Comparison of ENCODE assay signal across 8 cellular contexts in genomic region chr6:145815351-145815772, GRCh38. TPM values are rescaled to one million over a fixed set of nuclear protein-coding genes. Genes with fewer than 3 reads are reported as not detected.
DNase-seq lines count a peak whose midpoint lies in the region; ATAC-seq and TF ChIP-seq lines count a peak whose summit lies in the region.

No MANE protein-coding gene starts in this region.

- peak; percentile 7 for ATAC-seq in GM21447 (IDR thresholded peaks at IDR 0.05; ENCODE audit: unreplicated experiment)
- no peak for ATAC-seq in activated naive CD8-positive, alpha-beta T cell treated with anti-CD3 and anti-CD28 coated beads, Interleukin-2, amount 50 U/mL, for 24 hours
- ATAC-seq in right cardiac atrium = peak; percentile 15 to 43

- H3K36me3 Mint-ChIP-seq in activated naive CD8-positive, alpha-beta T cell treated with anti-CD3 and anti-CD28 coated beads, Interleukin-2, amount 50 U/mL, for 24 hours (ENCODE audit: low read depth) = peaks cover 10% of the 10 kb centered on the region

- no peak for TF ChIP-seq EP300 in sigmoid colon (IDR thresholded peaks at IDR 0.05)

- H3K36me3 ChIP-seq in sigmoid colon = no peaks in the 10 kb centered on the region

- no peak for TF ChIP-seq CTCF in sigmoid colon (IDR thresholded peaks at IDR 0.05)

- H3K27ac Mint-ChIP-seq in activated naive CD8-positive, alpha-beta T cell treated with anti-CD3 and anti-CD28 coated beads, Interleukin-2, amount 50 U/mL, for 24 hours = peak overlapping the region; percentile 92

- intact Hi-C loops in right cardiac atrium (cut with DNase I) (loop anchor here in 1 of 4 donors (10.0 kb wide), 1 partner anchor 69 kb away; no protein-coding TSS in a partner anchor), sigmoid colon (cut with DNase I) (no loop called here)

- no peaks in the 10 kb centered on the region for H3K9me3 Mint-ChIP-seq in activated naive CD8-positive, alpha-beta T cell treated with anti-CD3 and anti-CD28 coated beads, Interleukin-2, amount 50 U/mL, for 24 hours

- WGBS in right cardiac atrium = 2% methylated on average over 19 of the region's 19 CpGs
- 1 to 2% methylated on average over 19 of the region's 19 CpGs for WGBS in sigmoid colon, 2 donors

- H3K9me3 ChIP-seq in right cardiac atrium (ENCODE audit: control insufficient read depth, low read length) = no peaks in the 10 kb centered on the region
- H3K9me3 ChIP-seq in sigmoid colon = no peaks in the 10 kb centered on the region

- H3K4me1 Mint-ChIP-seq in activated naive CD8-positive, alpha-beta T cell treated with anti-CD3 and anti-CD28 coated beads, Interleukin-2, amount 50 U/mL, for 24 hours = peaks cover 59% of the 10 kb centered on the region

- H3K27me3 Mint-ChIP-seq in activated naive CD8-positive, alpha-beta T cell treated with anti-CD3 and anti-CD28 coated beads, Interleukin-2, amount 50 U/mL, for 24 hours = no peaks in the 10 kb centered on the region

- H3K4me3 Mint-ChIP-seq in activated naive CD8-positive, alpha-beta T cell treated with anti-CD3 and anti-CD28 coated beads, Interleukin-2, amount 50 U/mL, for 24 hours = peak overlapping the region; percentile 91

- H3K27ac ChIP-seq in right cardiac atrium (ENCODE audit: low read length) (peak overlapping the region; percentile 94), sigmoid colon (peak overlapping the region; percentile 89 to 98 (median 96))

- DNase-seq in ELR (ENCODE audit: low read depth) (peak; percentile 52), right cardiac atrium (peak; percentile 38 to 69 (median 59)), sigmoid colon (peak; percentile 71), MV-4-11 (lab: John Stamatoyannopoulos, UW) (no peak), ecto neural progenitor cell (ENCODE audit: low spot score) (no peak)
- DNase-seq in Jurkat, Clone E6-1 (ENCODE audit: low read depth, low spot score) = no peak
- no peak for DNase-seq in activated naive CD8-positive, alpha-beta T cell treated with anti-CD3 and anti-CD28 coated beads, Interleukin-2, amount 50 U/mL, for 24 hours

- TF ChIP-seq POLR2A in sigmoid colon (IDR thresholded peaks at IDR 0.05) = no peak

- H3K4me1 ChIP-seq in right cardiac atrium (ENCODE audit: control insufficient read depth, insufficient read depth, low read length) (no peaks in the 10 kb centered on the region), sigmoid colon (peaks cover 0 to 43% (median 32%) of the 10 kb centered on the region in 4 donors)

- H3K4me3 ChIP-seq in Jurkat, Clone E6-1 (ENCODE audit: low read length) = peak overlapping the region; percentile 85
- H3K4me3 ChIP-seq in right cardiac atrium (ENCODE audit: low read length) = peak overlapping the region; percentile 73
- peak overlapping the region; percentile 47 to 91 (median 76) for H3K4me3 ChIP-seq in sigmoid colon

- H3K27me3 ChIP-seq in right cardiac atrium (ENCODE audit: control insufficient read depth, insufficient read depth) (no peaks in the 10 kb centered on the region), sigmoid colon (no peaks in the 10 kb centered on the region)

RNA-seq across cellular contexts. Expression of gene FBXO30, which starts 0.8 kb away (rescaled TPM):
- polyA plus RNA-seq in Jurkat, Clone E6-1 (2012; ENCODE audit: insufficient read depth, insufficient read length) = 4.3 TPM
- 10 to 100 TPM; 12.7 to 14.0 (median 13.4) TPM for total RNA-seq in right cardiac atrium
- polyA plus RNA-seq in right cardiac atrium = 6.7 TPM
- total RNA-seq in sigmoid colon = 10 to 100 TPM; 37.9 to 53.9 (median 43.9) TPM
- polyA plus RNA-seq in sigmoid colon = 1 to 10 TPM; 2.3 to 3.2 (median 2.4) TPM

Comparison
In these comparisons a context has a peak if more than half of its experiments do, and no peak if none do; other contexts are left out.
1. DNase-seq: peak in ELR (single experiment), right cardiac atrium (3 of 3) and sigmoid colon (single experiment); none in Jurkat, Clone E6-1 (single experiment), activated naive CD8-positive, alpha-beta T cell treated with anti-CD3 and anti-CD28 coated beads, Interleukin-2, amount 50 U/mL, for 24 hours (single experiment), MV-4-11 (single experiment) and ecto neural progenitor cell (single experiment).
2. Peak in every context shown above with its lines, with median percentiles within 50 percentile points of each other: H3K4me3 ChIP-seq.